In genomic region chr19:35549879-35550523, GRCh38 we compare ENCODE assay signal across 16 cellular contexts. TPM values are rescaled to one million over a fixed set of nuclear protein-coding genes. Genes with fewer than 3 reads are reported as not detected.
"Had no signal": no experiment of that assay in that cellular context is flagged by ENCODE, and none has a peak within 500 bp of the region (broad histone marks: within the 10 kb centered on the region; RNA-seq: fewer than 3 reads in every experiment).

No MANE protein-coding gene starts in this region.

- H3K36me3 ChIP-seq: SJCRH30 had no signal

- H3K27ac ChIP-seq: ascending aorta, RWPE1, SJCRH30, VCaP had no signal

- H3K4me2 ChIP-seq: SK-N-SH had no signal

- H3K9me3 Mint-ChIP-seq: activated CD4-positive, alpha-beta memory T cell treated with anti-CD3 and anti-CD28 coated beads for 36 hours; activated CD4-positive, alpha-beta T cell treated with anti-CD3 and anti-CD28 coated beads, Interleukin-2, amount 10 ng/mL, durations not matched to agents 7 days and 5 days; activated naive CD4-positive, alpha-beta T cell treated with anti-CD3 and anti-CD28 coated beads, Interleukin-2, amount 50 U/mL, for 72 hours; activated naive CD8-positive, alpha-beta T cell treated with anti-CD3 and anti-CD28 coated beads, Interleukin-2, amount 50 U/mL, for 24 hours; activated T-cell treated with anti-CD3 and anti-CD28 coated beads, Interleukin-2, amount 50 U/mL, for 4 hours had no signal

- H3K27me3 ChIP-seq: ascending aorta, SJCRH30 had no signal

- ATAC-seq: activated naive CD4-positive, alpha-beta T cell treated with anti-CD3 and anti-CD28 coated beads, Interleukin-2, amount 50 U/mL, for 72 hours; activated naive CD8-positive, alpha-beta T cell treated with anti-CD3 and anti-CD28 coated beads, Interleukin-2, amount 50 U/mL, for 24 hours; activated T-cell treated with anti-CD3 and anti-CD28 coated beads, Interleukin-2, amount 50 U/mL, for 4 hours had no signal

- H3K27me3 Mint-ChIP-seq: activated CD4-positive, alpha-beta memory T cell treated with anti-CD3 and anti-CD28 coated beads for 36 hours; activated CD4-positive, alpha-beta T cell treated with anti-CD3 and anti-CD28 coated beads, Interleukin-2, amount 10 ng/mL, durations not matched to agents 7 days and 5 days; activated naive CD8-positive, alpha-beta T cell treated with anti-CD3 and anti-CD28 coated beads, Interleukin-2, amount 50 U/mL, for 24 hours had no signal

- DNase-seq: KG1, Right ventricle myocardium superior had no signal

- H3K4me3 Mint-ChIP-seq: activated CD4-positive, alpha-beta memory T cell treated with anti-CD3 and anti-CD28 coated beads for 36 hours; activated CD4-positive, alpha-beta T cell treated with anti-CD3 and anti-CD28 coated beads, Interleukin-2, amount 10 ng/mL, durations not matched to agents 7 days and 5 days; activated naive CD8-positive, alpha-beta T cell treated with anti-CD3 and anti-CD28 coated beads, Interleukin-2, amount 50 U/mL, for 24 hours; activated T-cell treated with anti-CD3 and anti-CD28 coated beads, Interleukin-2, amount 50 U/mL, for 4 hours had no signal

- H3K4me3 ChIP-seq: ascending aorta, SJCRH30 had no signal

- H3K27ac Mint-ChIP-seq: activated CD4-positive, alpha-beta memory T cell treated with anti-CD3 and anti-CD28 coated beads for 36 hours; activated naive CD8-positive, alpha-beta T cell treated with anti-CD3 and anti-CD28 coated beads, Interleukin-2, amount 50 U/mL, for 24 hours had no signal

- H3K9me3 ChIP-seq: ascending aorta, SJCRH30, SK-N-SH had no signal

RNA-seq across cellular contexts. Expression of gene ATP4A, which starts 13.5 kb away (rescaled TPM):
- total RNA-seq: activated CD4-positive, alpha-beta memory T cell treated with anti-CD3 and anti-CD28 coated beads for 36 hours; activated CD4-positive, alpha-beta T cell treated with anti-CD3 and anti-CD28 coated beads, Interleukin-2, amount 10 ng/mL, durations not matched to agents 7 days and 5 days; activated naive CD4-positive, alpha-beta T cell treated with anti-CD3 and anti-CD28 coated beads, Interleukin-2, amount 50 U/mL, for 72 hours; activated T-cell treated with anti-CD3 and anti-CD28 coated beads, Interleukin-2, amount 50 U/mL, for 4 hours; ascending aorta; LHCN-M2; M059J; NCI-H460; Right ventricle myocardium superior; T-helper 2 cell treated with Interferon-gamma antibody and Interleukin-4, amounts not matched to agents 100 ng/mL and 5 ng/mL, for 36 hours had no signal
- polyA plus RNA-seq: SK-N-SH had no signal

RNA-seq across cellular contexts. Expression of gene GAPDHS, which starts 16.7 kb away (rescaled TPM):
- total RNA-seq: activated CD4-positive, alpha-beta memory T cell treated with anti-CD3 and anti-CD28 coated beads for 36 hours; activated CD4-positive, alpha-beta T cell treated with anti-CD3 and anti-CD28 coated beads, Interleukin-2, amount 10 ng/mL, durations not matched to agents 7 days and 5 days; activated naive CD4-positive, alpha-beta T cell treated with anti-CD3 and anti-CD28 coated beads, Interleukin-2, amount 50 U/mL, for 72 hours; activated T-cell treated with anti-CD3 and anti-CD28 coated beads, Interleukin-2, amount 50 U/mL, for 4 hours; ascending aorta; LHCN-M2; M059J; NCI-H460; Right ventricle myocardium superior; SJCRH30; T-helper 2 cell treated with Interferon-gamma antibody and Interleukin-4, amounts not matched to agents 100 ng/mL and 5 ng/mL, for 36 hours had no signal
- polyA plus RNA-seq: SK-N-SH had no signal

RNA-seq across cellular contexts. Expression of gene SBSN, which starts 21.9 kb away (rescaled TPM):
- total RNA-seq: activated CD4-positive, alpha-beta T cell treated with anti-CD3 and anti-CD28 coated beads, Interleukin-2, amount 10 ng/mL, durations not matched to agents 7 days and 5 days; activated naive CD4-positive, alpha-beta T cell treated with anti-CD3 and anti-CD28 coated beads, Interleukin-2, amount 50 U/mL, for 72 hours; activated T-cell treated with anti-CD3 and anti-CD28 coated beads, Interleukin-2, amount 50 U/mL, for 4 hours; ascending aorta; LHCN-M2; NCI-H460; Right ventricle myocardium superior; SJCRH30; T-helper 2 cell treated with Interferon-gamma antibody and Interleukin-4, amounts not matched to agents 100 ng/mL and 5 ng/mL, for 36 hours had no signal

RNA-seq across cellular contexts. Expression of gene PMIS2, which starts 36.0 kb away (rescaled TPM):
- total RNA-seq: activated CD4-positive, alpha-beta memory T cell treated with anti-CD3 and anti-CD28 coated beads for 36 hours; activated CD4-positive, alpha-beta T cell treated with anti-CD3 and anti-CD28 coated beads, Interleukin-2, amount 10 ng/mL, durations not matched to agents 7 days and 5 days; activated naive CD4-positive, alpha-beta T cell treated with anti-CD3 and anti-CD28 coated beads, Interleukin-2, amount 50 U/mL, for 72 hours; activated T-cell treated with anti-CD3 and anti-CD28 coated beads, Interleukin-2, amount 50 U/mL, for 4 hours; ascending aorta; LHCN-M2; M059J; NCI-H460; Right ventricle myocardium superior; SJCRH30; T-helper 2 cell treated with Interferon-gamma antibody and Interleukin-4, amounts not matched to agents 100 ng/mL and 5 ng/mL, for 36 hours had no signal
- polyA plus RNA-seq: SK-N-SH had no signal
